Comparison of ENCODE assay signal across 1 cellular context in the genomic region with DNA sequence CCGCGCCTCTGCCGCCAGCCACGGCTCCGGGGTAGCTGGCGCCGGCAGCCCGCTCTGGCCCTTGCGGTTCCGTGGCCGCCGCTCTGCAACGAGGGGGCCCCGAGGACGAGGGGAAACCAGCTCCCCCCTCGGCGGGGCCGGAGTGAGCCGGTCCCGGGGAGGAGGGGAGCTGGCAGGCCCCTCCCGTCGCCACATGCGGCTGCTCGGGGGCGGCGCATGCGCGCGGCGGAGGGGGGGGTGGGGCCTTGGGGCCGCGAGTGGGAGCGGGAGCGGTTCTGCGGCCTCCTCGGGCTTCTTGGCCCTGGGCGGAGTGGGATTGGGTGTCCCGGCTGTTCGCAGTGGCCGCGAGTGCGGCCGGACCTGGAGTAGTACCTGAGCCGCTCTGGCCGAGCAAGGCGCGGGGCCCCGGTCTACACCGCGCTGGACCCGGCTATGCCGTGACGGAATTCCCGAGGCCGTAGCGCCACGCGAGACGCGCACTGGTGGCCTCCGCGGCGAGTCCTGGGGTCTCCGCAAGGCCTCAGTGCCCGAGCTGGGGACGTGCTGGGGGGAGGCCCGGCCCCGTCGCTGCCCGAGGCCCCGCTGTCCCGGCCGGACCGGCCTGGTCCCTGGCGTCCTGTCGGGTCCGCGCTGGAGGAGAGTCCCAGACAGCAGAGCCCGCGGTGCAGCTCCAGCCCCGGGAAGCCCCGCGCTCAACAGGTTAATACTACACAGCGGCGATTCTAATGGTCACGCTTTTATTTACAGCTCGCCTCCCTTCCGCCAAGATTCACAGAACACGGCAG.
TF ChIP-seq lines count a peak whose summit lies in the region.

No MANE protein-coding gene starts in this region.

TF ChIP-seq in K562, 482 proteins besides CTCF, POLR2A, EP300 and RAD21 (continued from another document and continues in another):
- TF ChIP-seq, protein P1, sequence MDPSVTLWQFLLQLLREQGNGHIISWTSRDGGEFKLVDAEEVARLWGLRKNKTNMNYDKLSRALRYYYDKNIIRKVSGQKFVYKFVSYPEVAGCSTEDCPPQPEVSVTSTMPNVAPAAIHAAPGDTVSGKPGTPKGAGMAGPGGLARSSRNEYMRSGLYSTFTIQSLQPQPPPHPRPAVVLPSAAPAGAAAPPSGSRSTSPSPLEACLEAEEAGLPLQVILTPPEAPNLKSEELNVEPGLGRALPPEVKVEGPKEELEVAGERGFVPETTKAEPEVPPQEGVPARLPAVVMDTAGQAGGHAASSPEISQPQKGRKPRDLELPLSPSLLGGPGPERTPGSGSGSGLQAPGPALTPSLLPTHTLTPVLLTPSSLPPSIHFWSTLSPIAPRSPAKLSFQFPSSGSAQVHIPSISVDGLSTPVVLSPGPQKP (CRISPR knock-in tag; IDR thresholded peaks at IDR 0.05): no peak
- TF ChIP-seq, protein P2, sequence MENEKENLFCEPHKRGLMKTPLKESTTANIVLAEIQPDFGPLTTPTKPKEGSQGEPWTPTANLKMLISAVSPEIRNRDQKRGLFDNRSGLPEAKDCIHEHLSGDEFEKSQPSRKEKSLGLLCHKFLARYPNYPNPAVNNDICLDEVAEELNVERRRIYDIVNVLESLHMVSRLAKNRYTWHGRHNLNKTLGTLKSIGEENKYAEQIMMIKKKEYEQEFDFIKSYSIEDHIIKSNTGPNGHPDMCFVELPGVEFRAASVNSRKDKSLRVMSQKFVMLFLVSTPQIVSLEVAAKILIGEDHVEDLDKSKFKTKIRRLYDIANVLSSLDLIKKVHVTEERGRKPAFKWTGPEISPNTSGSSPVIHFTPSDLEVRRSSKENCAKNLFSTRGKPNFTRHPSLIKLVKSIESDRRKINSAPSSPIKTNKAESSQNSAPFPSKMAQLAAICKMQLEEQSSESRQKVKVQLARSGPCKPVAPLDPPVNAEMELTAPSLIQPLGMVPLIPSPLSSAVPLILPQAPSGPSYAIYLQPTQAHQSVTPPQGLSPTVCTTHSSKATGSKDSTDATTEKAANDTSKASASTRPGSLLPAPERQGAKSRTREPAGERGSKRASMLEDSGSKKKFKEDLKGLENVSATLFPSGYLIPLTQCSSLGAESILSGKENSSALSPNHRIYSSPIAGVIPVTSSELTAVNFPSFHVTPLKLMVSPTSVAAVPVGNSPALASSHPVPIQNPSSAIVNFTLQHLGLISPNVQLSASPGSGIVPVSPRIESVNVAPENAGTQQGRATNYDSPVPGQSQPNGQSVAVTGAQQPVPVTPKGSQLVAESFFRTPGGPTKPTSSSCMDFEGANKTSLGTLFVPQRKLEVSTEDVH (IDR thresholded peaks at IDR 0.05; ENCODE audit: low read depth, partially characterized antibody): no peak
- TF ChIP-seq BRCA1 (IDR thresholded peaks at IDR 0.05) (no peak), BRCA1 (CRISPR knock-in tag; IDR thresholded peaks at IDR 0.05) (no peak), GABPB2 (CRISPR knock-in tag; conservative IDR thresholded peaks at IDR 0.05) (no peak), HMGN3 (IDR thresholded peaks at IDR 0.05; ENCODE audit: borderline replicate concordance, extremely low read depth, insufficient read length, low read depth, low read length) (peak; percentile 80), CAMTA2 (CRISPR knock-in tag; conservative IDR thresholded peaks at IDR 0.05) (peak; percentile 79; the same call in 1 of the 2 replicates), MCM3 (IDR thresholded peaks at IDR 0.05) (no peak), BRF1 (IDR thresholded peaks at IDR 0.05; ENCODE audit: borderline replicate concordance, extremely low read depth, insufficient read length) (no peak), SRSF7 (optimal IDR thresholded peaks at IDR 0.05; ENCODE audit: low read depth, low read length) (peak; percentile 92), ELF1 (tag; IDR thresholded peaks at IDR 0.05) (no peak), PHF20 (IDR thresholded peaks at IDR 0.05; ENCODE audit: partially characterized antibody) (peak; percentile 77), RBM34 (IDR thresholded peaks at IDR 0.05; ENCODE audit: borderline replicate concordance, insufficient read depth, low read length) (0 out of 2 replicates have a peak, but pooled peaks have one; percentile 95), MTF1 (CRISPR knock-in tag; IDR thresholded peaks at IDR 0.05; ENCODE audit: borderline replicate concordance) (no peak), SREBF1 (IDR thresholded peaks at IDR 0.05; ENCODE audit: borderline replicate concordance, low read depth, low read length) (peak; percentile 93), MIER1 (IDR thresholded peaks at IDR 0.05; ENCODE audit: low read depth) (no peak), RBM22 (IDR thresholded peaks at IDR 0.05; ENCODE audit: low read depth, low read length, poor library complexity, severe bottlenecking) (peak; percentile 72), ZFP30 (CRISPR knock-in tag; IDR thresholded peaks at IDR 0.05; ENCODE audit: borderline replicate concordance) (no peak), MCM2 (IDR thresholded peaks at IDR 0.05; ENCODE audit: low read depth) (no peak), SIX5 (IDR thresholded peaks at IDR 0.05; ENCODE audit: borderline replicate concordance in 1 of 2, insufficient read depth in 1 of 2, low read depth in 1 of 2, low read length in 2 of 2) (peak; percentile 26 to 43; a peak in 2 of 4 replicates), NEUROD1 (IDR thresholded peaks at IDR 0.05; ENCODE audit: borderline replicate concordance, low read depth, low read length, partially characterized antibody) (peak; percentile 81), RBM14 (IDR thresholded peaks at IDR 0.05; ENCODE audit: borderline replicate concordance, insufficient read depth, low read depth, low read length) (no peak)
- TF ChIP-seq, protein P3, sequence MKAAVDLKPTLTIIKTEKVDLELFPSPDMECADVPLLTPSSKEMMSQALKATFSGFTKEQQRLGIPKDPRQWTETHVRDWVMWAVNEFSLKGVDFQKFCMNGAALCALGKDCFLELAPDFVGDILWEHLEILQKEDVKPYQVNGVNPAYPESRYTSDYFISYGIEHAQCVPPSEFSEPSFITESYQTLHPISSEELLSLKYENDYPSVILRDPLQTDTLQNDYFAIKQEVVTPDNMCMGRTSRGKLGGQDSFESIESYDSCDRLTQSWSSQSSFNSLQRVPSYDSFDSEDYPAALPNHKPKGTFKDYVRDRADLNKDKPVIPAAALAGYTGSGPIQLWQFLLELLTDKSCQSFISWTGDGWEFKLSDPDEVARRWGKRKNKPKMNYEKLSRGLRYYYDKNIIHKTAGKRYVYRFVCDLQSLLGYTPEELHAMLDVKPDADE (conservative IDR thresholded peaks at IDR 0.05; ENCODE audit: control insufficient read depth, low read depth, low read length): 0 out of 2 replicates have a peak, but pooled peaks have one; percentile 36
- TF ChIP-seq, protein P4, sequence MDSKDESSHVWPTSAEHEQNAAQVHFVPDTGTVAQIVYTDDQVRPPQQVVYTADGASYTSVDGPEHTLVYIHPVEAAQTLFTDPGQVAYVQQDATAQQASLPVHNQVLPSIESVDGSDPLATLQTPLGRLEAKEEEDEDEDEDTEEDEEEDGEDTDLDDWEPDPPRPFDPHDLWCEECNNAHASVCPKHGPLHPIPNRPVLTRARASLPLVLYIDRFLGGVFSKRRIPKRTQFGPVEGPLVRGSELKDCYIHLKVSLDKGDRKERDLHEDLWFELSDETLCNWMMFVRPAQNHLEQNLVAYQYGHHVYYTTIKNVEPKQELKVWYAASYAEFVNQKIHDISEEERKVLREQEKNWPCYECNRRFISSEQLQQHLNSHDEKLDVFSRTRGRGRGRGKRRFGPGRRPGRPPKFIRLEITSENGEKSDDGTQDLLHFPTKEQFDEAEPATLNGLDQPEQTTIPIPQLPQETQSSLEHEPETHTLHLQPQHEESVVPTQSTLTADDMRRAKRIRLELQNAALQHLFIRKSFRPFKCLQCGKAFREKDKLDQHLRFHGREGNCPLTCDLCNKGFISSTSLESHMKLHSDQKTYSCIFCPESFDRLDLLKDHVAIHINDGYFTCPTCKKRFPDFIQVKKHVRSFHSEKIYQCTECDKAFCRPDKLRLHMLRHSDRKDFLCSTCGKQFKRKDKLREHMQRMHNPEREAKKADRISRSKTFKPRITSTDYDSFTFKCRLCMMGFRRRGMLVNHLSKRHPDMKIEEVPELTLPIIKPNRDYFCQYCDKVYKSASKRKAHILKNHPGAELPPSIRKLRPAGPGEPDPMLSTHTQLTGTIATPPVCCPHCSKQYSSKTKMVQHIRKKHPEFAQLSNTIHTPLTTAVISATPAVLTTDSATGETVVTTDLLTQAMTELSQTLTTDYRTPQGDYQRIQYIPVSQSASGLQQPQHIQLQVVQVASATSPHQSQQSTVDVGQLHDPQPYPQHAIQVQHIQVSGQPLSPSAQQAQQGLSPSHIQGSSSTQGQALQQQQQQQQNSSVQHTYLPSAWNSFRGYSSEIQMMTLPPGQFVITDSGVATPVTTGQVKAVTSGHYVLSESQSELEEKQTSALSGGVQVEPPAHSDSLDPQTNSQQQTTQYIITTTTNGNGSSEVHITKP (IDR thresholded peaks at IDR 0.05; ENCODE audit: partially characterized antibody): peak; percentile 99
- TF ChIP-seq, protein P5, sequence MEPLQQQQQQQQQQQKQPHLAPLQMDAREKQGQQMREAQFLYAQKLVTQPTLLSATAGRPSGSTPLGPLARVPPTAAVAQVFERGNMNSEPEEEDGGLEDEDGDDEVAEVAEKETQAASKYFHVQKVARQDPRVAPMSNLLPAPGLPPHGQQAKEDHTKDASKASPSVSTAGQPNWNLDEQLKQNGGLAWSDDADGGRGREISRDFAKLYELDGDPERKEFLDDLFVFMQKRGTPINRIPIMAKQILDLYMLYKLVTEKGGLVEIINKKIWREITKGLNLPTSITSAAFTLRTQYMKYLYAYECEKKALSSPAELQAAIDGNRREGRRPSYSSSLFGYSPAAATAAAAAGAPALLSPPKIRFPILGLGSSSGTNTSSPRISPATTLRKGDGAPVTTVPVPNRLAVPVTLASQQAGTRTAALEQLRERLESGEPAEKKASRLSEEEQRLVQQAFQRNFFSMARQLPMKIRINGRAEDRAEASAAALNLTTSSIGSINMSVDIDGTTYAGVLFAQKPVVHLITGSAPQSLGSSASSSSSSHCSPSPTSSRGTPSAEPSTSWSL (CRISPR knock-in tag; IDR thresholded peaks at IDR 0.05; ENCODE audit: borderline replicate concordance): 0 out of 2 replicates have a peak, but pooled peaks have one; percentile 63
- TF ChIP-seq, protein P6, sequence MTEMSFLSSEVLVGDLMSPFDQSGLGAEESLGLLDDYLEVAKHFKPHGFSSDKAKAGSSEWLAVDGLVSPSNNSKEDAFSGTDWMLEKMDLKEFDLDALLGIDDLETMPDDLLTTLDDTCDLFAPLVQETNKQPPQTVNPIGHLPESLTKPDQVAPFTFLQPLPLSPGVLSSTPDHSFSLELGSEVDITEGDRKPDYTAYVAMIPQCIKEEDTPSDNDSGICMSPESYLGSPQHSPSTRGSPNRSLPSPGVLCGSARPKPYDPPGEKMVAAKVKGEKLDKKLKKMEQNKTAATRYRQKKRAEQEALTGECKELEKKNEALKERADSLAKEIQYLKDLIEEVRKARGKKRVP (CRISPR knock-in tag; IDR thresholded peaks at IDR 0.05): peak; percentile 30; the same call in 1 of the 2 replicates
- TF ChIP-seq, protein P7, sequence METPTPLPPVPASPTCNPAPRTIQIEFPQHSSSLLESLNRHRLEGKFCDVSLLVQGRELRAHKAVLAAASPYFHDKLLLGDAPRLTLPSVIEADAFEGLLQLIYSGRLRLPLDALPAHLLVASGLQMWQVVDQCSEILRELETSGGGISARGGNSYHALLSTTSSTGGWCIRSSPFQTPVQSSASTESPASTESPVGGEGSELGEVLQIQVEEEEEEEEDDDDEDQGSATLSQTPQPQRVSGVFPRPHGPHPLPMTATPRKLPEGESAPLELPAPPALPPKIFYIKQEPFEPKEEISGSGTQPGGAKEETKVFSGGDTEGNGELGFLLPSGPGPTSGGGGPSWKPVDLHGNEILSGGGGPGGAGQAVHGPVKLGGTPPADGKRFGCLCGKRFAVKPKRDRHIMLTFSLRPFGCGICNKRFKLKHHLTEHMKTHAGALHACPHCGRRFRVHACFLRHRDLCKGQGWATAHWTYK (CRISPR knock-in tag; IDR thresholded peaks at IDR 0.05): peak; percentile 76
- TF ChIP-seq, protein P8, sequence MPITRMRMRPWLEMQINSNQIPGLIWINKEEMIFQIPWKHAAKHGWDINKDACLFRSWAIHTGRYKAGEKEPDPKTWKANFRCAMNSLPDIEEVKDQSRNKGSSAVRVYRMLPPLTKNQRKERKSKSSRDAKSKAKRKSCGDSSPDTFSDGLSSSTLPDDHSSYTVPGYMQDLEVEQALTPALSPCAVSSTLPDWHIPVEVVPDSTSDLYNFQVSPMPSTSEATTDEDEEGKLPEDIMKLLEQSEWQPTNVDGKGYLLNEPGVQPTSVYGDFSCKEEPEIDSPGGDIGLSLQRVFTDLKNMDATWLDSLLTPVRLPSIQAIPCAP (CRISPR knock-in tag; IDR thresholded peaks at IDR 0.05; ENCODE audit: borderline replicate concordance): no peak
- TF ChIP-seq, protein P9, sequence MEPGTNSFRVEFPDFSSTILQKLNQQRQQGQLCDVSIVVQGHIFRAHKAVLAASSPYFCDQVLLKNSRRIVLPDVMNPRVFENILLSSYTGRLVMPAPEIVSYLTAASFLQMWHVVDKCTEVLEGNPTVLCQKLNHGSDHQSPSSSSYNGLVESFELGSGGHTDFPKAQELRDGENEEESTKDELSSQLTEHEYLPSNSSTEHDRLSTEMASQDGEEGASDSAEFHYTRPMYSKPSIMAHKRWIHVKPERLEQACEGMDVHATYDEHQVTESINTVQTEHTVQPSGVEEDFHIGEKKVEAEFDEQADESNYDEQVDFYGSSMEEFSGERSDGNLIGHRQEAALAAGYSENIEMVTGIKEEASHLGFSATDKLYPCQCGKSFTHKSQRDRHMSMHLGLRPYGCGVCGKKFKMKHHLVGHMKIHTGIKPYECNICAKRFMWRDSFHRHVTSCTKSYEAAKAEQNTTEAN (CRISPR knock-in tag; IDR thresholded peaks at IDR 0.05): no peak
- TF ChIP-seq, protein P10, sequence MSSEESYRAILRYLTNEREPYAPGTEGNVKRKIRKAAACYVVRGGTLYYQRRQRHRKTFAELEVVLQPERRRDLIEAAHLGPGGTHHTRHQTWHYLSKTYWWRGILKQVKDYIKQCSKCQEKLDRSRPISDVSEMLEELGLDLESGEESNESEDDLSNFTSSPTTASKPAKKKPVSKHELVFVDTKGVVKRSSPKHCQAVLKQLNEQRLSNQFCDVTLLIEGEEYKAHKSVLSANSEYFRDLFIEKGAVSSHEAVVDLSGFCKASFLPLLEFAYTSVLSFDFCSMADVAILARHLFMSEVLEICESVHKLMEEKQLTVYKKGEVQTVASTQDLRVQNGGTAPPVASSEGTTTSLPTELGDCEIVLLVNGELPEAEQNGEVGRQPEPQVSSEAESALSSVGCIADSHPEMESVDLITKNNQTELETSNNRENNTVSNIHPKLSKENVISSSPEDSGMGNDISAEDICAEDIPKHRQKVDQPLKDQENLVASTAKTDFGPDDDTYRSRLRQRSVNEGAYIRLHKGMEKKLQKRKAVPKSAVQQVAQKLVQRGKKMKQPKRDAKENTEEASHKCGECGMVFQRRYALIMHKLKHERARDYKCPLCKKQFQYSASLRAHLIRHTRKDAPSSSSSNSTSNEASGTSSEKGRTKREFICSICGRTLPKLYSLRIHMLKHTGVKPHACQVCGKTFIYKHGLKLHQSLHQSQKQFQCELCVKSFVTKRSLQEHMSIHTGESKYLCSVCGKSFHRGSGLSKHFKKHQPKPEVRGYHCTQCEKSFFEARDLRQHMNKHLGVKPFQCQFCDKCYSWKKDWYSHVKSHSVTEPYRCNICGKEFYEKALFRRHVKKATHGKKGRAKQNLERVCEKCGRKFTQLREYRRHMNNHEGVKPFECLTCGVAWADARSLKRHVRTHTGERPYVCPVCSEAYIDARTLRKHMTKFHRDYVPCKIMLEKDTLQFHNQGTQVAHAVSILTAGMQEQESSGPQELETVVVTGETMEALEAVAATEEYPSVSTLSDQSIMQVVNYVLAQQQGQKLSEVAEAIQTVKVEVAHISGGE (CRISPR knock-in tag; IDR thresholded peaks at IDR 0.05): peak in 1 of 3 experiments; percentile 42; a peak in 2 of 6 replicates
